8 cellular contexts compared by ENCODE assay signal in the genomic region with DNA sequence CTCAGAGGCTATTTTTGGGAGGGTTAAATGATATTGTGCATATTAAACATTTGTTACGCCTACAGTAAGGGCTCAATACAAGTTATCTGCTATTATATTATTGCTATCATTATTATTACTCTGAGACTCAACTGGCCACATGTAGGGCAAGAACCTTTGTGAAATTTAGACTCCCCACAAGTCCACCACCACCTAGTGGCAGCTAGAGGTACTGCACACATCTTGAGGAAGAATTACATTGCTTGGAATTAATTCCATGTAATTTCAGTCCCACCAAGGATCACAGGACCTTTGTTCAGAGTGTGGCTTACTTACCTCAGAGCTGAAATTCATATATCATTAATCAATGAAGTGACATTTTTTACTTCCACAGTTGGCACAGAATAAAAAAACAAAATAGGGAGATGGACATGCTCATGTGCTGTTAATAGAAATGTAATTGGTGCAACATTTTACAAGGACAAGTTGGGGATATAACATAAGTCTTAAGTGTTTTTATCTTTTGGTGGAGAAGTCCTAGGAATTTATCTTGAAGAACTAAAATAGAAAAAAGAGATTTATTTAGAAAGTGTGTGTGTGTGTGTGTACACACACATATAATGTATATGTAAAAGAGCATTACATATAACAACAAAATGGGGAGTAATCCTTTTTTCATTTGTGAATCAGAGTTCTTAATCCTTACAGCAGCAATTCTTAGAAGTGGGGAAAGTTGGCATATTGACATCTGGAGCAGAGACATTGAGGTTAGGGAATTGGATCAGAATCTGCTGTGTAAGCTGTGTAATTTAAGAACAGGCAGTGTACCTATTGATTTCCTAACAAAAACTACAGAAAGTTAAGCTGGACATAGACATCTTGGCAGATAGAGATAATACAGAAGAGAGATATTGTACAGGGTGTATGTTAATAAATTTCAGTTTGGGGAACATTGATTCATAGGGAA. TPM values are rescaled to one million over a fixed set of nuclear protein-coding genes. Genes with fewer than 3 reads are reported as not detected.
DNase-seq lines count a peak whose midpoint lies in the region; ATAC-seq and TF ChIP-seq lines count a peak whose summit lies in the region.

No MANE protein-coding gene starts in this region.

- H4K20me1 ChIP-seq in Karpas-422 (ENCODE audit: insufficient read depth, low read depth, low read length), result no peaks in the 10 kb centered on the region

- H3K4me1 ChIP-seq in Karpas-422 (ENCODE audit: low read length) (no peaks in the 10 kb centered on the region), parathyroid adenoma (no peaks in the 10 kb centered on the region), uterus (no peaks in the 10 kb centered on the region)

- H3K9me3 ChIP-seq in Karpas-422 (ENCODE audit: low read length) (no peaks in the 10 kb centered on the region), parathyroid adenoma (ENCODE audit: control insufficient read depth, low read length) (no peaks in the 10 kb centered on the region), uterus (no peaks in the 10 kb centered on the region)

- H3K4me2 ChIP-seq in Karpas-422 (ENCODE audit: low read depth, low read length, poor library complexity, severe bottlenecking) (no peak overlapping the region), parathyroid adenoma (ENCODE audit: low read length) (no peak overlapping the region)

- intact Hi-C loops in uterus (cut with DNase I; ENCODE audit: low total_unique reads), result no loop called here

- H3K36me3 ChIP-seq in Karpas-422 (ENCODE audit: insufficient read depth, low read length), result no peaks in the 10 kb centered on the region
- no peaks in the 10 kb centered on the region for H3K36me3 ChIP-seq in parathyroid adenoma (ENCODE audit: control insufficient read depth, insufficient read depth, low read length)
- no peaks in the 10 kb centered on the region for H3K36me3 ChIP-seq in uterus

- DNase-seq in Karpas-422 (peak; percentile 91), SHP77 (lab: John Stamatoyannopoulos, UW) (peak; percentile 37 to 46), globus pallidus (ENCODE audit: low spot score) (peak; percentile 69), uterus (peak; percentile 51 to 81)
- DNase-seq in activated effector memory CD4-positive, alpha-beta T cell treated with Interleukin-2 at 50 U/mL for 16 hours, result peak; percentile 12

- TF ChIP-seq CTCF in C4-2B (conservative IDR thresholded peaks at IDR 0.05) (peak; percentile 97), parathyroid adenoma (IDR thresholded peaks at IDR 0.05) (peak; percentile 86), uterus (IDR thresholded peaks at IDR 0.05) (peak; percentile 69 to 95 (median 83))

- no peak overlapping the region for H3K9ac ChIP-seq in Karpas-422 (ENCODE audit: low read length)
- no peak overlapping the region for H3K9ac ChIP-seq in parathyroid adenoma

- ATAC-seq in GM19043 (IDR thresholded peaks at IDR 0.05; ENCODE audit: low read depth, unreplicated experiment), result peak; percentile 52

- H3K27ac ChIP-seq in C4-2B, result no peak overlapping the region
- H3K27ac ChIP-seq in Karpas-422 (ENCODE audit: low read length), result no peak overlapping the region
- no peak overlapping the region for H3K27ac ChIP-seq in parathyroid adenoma
- H3K27ac ChIP-seq in uterus, result no peak overlapping the region

- H2AFZ ChIP-seq in Karpas-422 (ENCODE audit: low read length) (no peak overlapping the region), parathyroid adenoma (no peak overlapping the region)

- H3K27me3 ChIP-seq in Karpas-422 (ENCODE audit: low read length), result no peaks in the 10 kb centered on the region
- no peaks in the 10 kb centered on the region for H3K27me3 ChIP-seq in parathyroid adenoma (ENCODE audit: control insufficient read depth, insufficient read depth, low read length)
- H3K27me3 ChIP-seq in uterus, result no peaks in the 10 kb centered on the region

- H3K79me2 ChIP-seq in Karpas-422 (ENCODE audit: low read length) (peaks cover 71% of the 10 kb centered on the region), parathyroid adenoma (no peaks in the 10 kb centered on the region)

- no peaks in the 10 kb centered on the region for H3K9me2 ChIP-seq in Karpas-422 (replicated peaks; ENCODE audit: insufficient read depth, low read length)

- H3K4me3 ChIP-seq in Karpas-422 (ENCODE audit: low read length), result no peak overlapping the region
- no peak overlapping the region for H3K4me3 ChIP-seq in parathyroid adenoma (ENCODE audit: low read depth, low read length)
- H3K4me3 ChIP-seq in uterus, result no peak overlapping the region

- no peak for TF ChIP-seq POLR2A in uterus (IDR thresholded peaks at IDR 0.05)

RNA-seq across cellular contexts. Expression of a gene that starts 11.2 kb away (rescaled TPM):
- total RNA-seq in Karpas-422 (2014; rRNA removed; shearing (Covaris generic); ENCODE audit: low replicate concordance), result 36.4 and 41.3 TPM in 2 replicates
- 10 to 100 TPM in 3 of 4 donors, 1 to 10 TPM in 1; 7.4 to 28.1 (median 20.2) TPM for total RNA-seq in uterus

RNA-seq across cellular contexts. Expression of a gene that starts 34.8 kb away (rescaled TPM):
- not detected in 2 replicates for total RNA-seq in Karpas-422 (2014; rRNA removed; shearing (Covaris generic); ENCODE audit: low replicate concordance)
- 1 to 10 TPM in 1 of 4 donors, not detected in 3; 8.4 TPM for total RNA-seq in uterus

Comparison
In these comparisons a context has a peak if more than half of its experiments do, and no peak if none do; other contexts are left out.
1. DNase-seq: peak in every context shown above with its lines; median percentile 91 in Karpas-422; 69 in globus pallidus; 66 in uterus; 42 in SHP77; 12 in activated effector memory CD4-positive, alpha-beta T cell treated with Interleukin-2 at 50 U/mL for 16 hours.